8 cellular contexts compared by ENCODE assay signal in the genomic region with DNA sequence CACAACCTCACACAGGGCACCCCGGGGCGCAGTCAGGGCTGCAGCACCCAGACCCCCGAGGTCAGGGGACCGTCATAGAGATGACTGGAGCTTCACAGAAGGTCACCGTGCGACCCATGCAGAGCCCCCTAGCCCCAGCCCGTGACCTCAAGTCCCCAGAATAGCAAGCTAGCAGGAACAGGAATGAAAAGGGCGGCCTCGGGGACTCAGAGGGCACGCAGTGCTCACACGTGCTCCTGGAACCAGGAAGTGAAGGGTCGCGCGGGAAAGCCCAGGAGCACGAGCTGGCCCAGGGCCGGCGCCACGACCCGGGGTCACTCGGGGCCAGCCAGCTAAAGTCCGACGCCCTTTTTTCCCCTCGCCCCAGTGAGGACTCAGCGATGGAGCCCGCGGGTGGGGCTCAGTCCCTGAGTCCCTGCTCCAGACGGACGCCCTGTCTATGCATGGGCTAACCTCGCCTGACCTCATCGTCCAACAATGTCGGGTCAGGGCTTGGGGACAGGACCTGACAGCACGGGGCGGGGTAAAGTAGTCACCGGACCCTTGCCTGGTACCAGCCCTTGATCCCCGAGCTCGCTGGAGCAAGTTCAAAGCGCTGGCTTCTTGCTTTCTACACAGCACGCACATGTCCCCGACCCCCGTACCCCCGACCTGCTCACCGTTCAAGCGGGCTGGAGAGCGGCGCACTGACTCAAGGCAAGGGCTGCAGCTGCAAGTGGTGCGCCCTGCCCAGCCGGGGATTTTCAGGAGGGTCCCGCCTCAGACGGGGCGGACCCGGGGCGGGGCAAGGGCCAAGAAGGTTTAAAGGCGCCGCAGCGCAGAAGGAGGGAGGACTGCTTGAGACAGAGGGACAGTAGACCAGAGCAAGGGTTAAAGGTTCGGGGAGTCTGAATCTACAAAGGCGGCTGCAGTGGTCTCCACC. TPM values are rescaled to one million over a fixed set of nuclear protein-coding genes. Genes with fewer than 3 reads are reported as not detected.
A peak's percentile ranks its signal among the peaks of the same experiment; 100 is the strongest.
DNase-seq lines count a peak whose midpoint lies in the region; ATAC-seq, FAIRE-seq and TF ChIP-seq lines count a peak whose summit lies in the region.

TAGLN2 (minus strand) TSS at position 717 of the 922 bp plus-strand sequence. CDS start 4,998 bp downstream, outside the sequence.

- peak within 1 kb of the TSS; percentile 67 to 100 for H3K4me3 ChIP-seq in foreskin fibroblast (ENCODE audit: low read depth in 1 of 2, low read length in 2 of 2)
- H3K4me3 ChIP-seq in neutrophil (ENCODE audit: low read depth in 1 of 2, low read length in 1 of 2) = peak within 1 kb of the TSS; percentile 88 to 100

- peaks cover 14% of the 10 kb centered on the region for H3K36me3 ChIP-seq in neutrophil

- peaks cover 43 to 49% of the 10 kb centered on the region in 2 experiments for H3K4me1 ChIP-seq in neutrophil (ENCODE audit: control insufficient read depth in 1 of 2, insufficient read depth in 1 of 2, low read depth in 1 of 2, low read length in 1 of 2)

- no peaks in the 10 kb centered on the region for H3K9me3 ChIP-seq in neutrophil

- no peaks in the 10 kb centered on the region for H3K27me3 ChIP-seq in neutrophil

- H3K27ac ChIP-seq in neutrophil = peak within 1 kb of the TSS; percentile 97

- TF ChIP-seq CTCF in foreskin fibroblast (IDR thresholded peaks at IDR 0.05; ENCODE audit: low read depth, low read length) (peak; percentile 6), neutrophil (IDR thresholded peaks at IDR 0.05) (peak; percentile 50), subcutaneous adipose tissue (IDR thresholded peaks at IDR 0.05; ENCODE audit: low read depth) (no peak)

- ATAC-seq in GM21381 (IDR thresholded peaks at IDR 0.05; ENCODE audit: unreplicated experiment) = peak; percentile 56

- no peak for FAIRE-seq in HTR-8/SVneo (lab: Jason Lieb, UNC)

- peak; percentile 88 for DNase-seq in DMS 273 (lab: John Stamatoyannopoulos, UW; ENCODE audit: unreplicated experiment)
- DNase-seq in HTR-8/SVneo (ENCODE audit: insufficient read length, low spot score) = peak; percentile 86
- DNase-seq in SIG-M5 treated with dmso at 0.1 percent for 504 hours (lab: John Stamatoyannopoulos, UW; ENCODE audit: unreplicated experiment) = peak; percentile 94
- peak; percentile 86 for DNase-seq in activated gamma-delta T cell treated with Interleukin-2 at 50 U/mL for 16 hours
- DNase-seq in foreskin fibroblast = peak; percentile 91 to 97

RNA-seq across cellular contexts. Expression of gene TAGLN2, which starts in this region (rescaled TPM):
- 100 to 1,000 TPM; 128 to 237 (median 179) TPM for total RNA-seq in subcutaneous adipose tissue

Comparison
In these comparisons a context has a peak if more than half of its experiments do, and no peak if none do; other contexts are left out.
1. Peak in every context shown above with its lines: DNase-seq, ATAC-seq, H3K4me3 ChIP-seq and H3K27ac ChIP-seq.